In genomic region chr10:51000164-51000563, GRCh38 we compare ENCODE assay signal across 19 cellular contexts.
DNase-seq lines count a peak whose midpoint lies in the region; ATAC-seq and TF ChIP-seq lines count a peak whose summit lies in the region.
"Had no signal": no experiment of that assay in that cellular context is flagged by ENCODE, and none has a peak within 500 bp of the region (broad histone marks: within the 10 kb centered on the region; RNA-seq: fewer than 3 reads in every experiment).

No MANE protein-coding gene starts in this region.

- H3K9me3 ChIP-seq in PC-3 (ENCODE audit: low read length) = no peaks in the 10 kb centered on the region
- no peaks in the 10 kb centered on the region for H3K9me3 ChIP-seq in fibroblast of lung (ENCODE audit: control insufficient read depth, insufficient read depth, low read depth, low read length)
- H3K9me3 ChIP-seq: ovary, thyroid gland had no signal

- no peaks in the 10 kb centered on the region for H3K9me2 ChIP-seq in PC-3 (replicated peaks; ENCODE audit: low read length)

- H3K9ac ChIP-seq in PC-3 (ENCODE audit: low read length) (no peak overlapping the region), fibroblast of lung (ENCODE audit: insufficient read depth, low read length) (peak overlapping the region; percentile 49)
- H3K9ac ChIP-seq: KMS-11 had no signal

- no peaks in the 10 kb centered on the region for H3F3A ChIP-seq in PC-3 (ENCODE audit: low read length, unreplicated experiment)

- H3K27ac ChIP-seq in PC-3 (ENCODE audit: low read length) (no peak overlapping the region), fibroblast of lung (ENCODE audit: insufficient read depth, low read length) (peak overlapping the region; percentile 73)
- H3K27ac ChIP-seq: KMS-11, ovary had no signal

- H3K4me2 ChIP-seq in PC-3 (ENCODE audit: low read length) (no peak overlapping the region), fibroblast of lung (ENCODE audit: extremely low read depth, insufficient read depth, low read length) (peak overlapping the region; percentile 36)
- H3K4me2 ChIP-seq: KMS-11 had no signal

- DNase-seq in EH (ENCODE audit: low read depth) (peak; percentile 88), PC-3 (peak; percentile 42), fibroblast of lung (ENCODE audit: low read depth in 2 of 2) (peak; percentile 49 to 87), skeletal muscle cell (ENCODE audit: low read depth) (peak; percentile 89)
- no peak for DNase-seq in NK-92 treated with Interleukin-12 subunit alpha and Interleukin-12 subunit beta, amount 100 ng/mL, for 24 hours (lab: John Stamatoyannopoulos, UW)
- DNase-seq: activated CD4-positive, CD25-positive, alpha-beta regulatory T cell; activated effector memory CD4-positive, alpha-beta T cell treated with anti-CD3 and anti-CD28 coated beads, Interleukin-2, amount 50 U/mL, for 16 hours; anterior cingulate cortex; DND-41; GOT3; hypothalamus; NCI-H1417; NCI-H2227 treated with DMSO at 0.1 percent for 48 hours; ovary; stimulated activated CD4-positive, alpha-beta T cell treated with anti-CD3 and anti-CD28 coated beads, Interleukin-4, amount 100 ng/mL, for 4 hours; thyroid gland had no signal

- H3K4me3 ChIP-seq in PC-3 (ENCODE audit: low read length) = no peak overlapping the region
- H3K4me3 ChIP-seq in fibroblast of lung (replicated peaks in 1 of 4; ENCODE audit: control extremely low read depth in 1 of 4, insufficient read depth in 1 of 4, low read depth in 3 of 4, low read length in 4 of 4) = no peak overlapping the region
- no peak overlapping the region for H3K4me3 ChIP-seq in skeletal muscle cell (ENCODE audit: low read depth, low read length)
- H3K4me3 ChIP-seq: ovary, thyroid gland had no signal

- H3K36me3 ChIP-seq in PC-3 (ENCODE audit: low read depth, low read length) = no peaks in the 10 kb centered on the region
- no peaks in the 10 kb centered on the region for H3K36me3 ChIP-seq in fibroblast of lung (ENCODE audit: control insufficient read depth, insufficient read depth, low read length)
- H3K36me3 ChIP-seq: ovary, thyroid gland had no signal

- H3K4me1 ChIP-seq in PC-3 (ENCODE audit: insufficient read depth, low read length) (no peaks in the 10 kb centered on the region), fibroblast of lung (ENCODE audit: control insufficient read depth, extremely low read depth, insufficient read depth, low read length) (peaks cover 18% of the 10 kb centered on the region)
- H3K4me1 ChIP-seq: thyroid gland had no signal

- TF ChIP-seq CTCF in PC-3 (conservative IDR thresholded peaks at IDR 0.05; ENCODE audit: low read depth, low read length) = no peak
- no peak for TF ChIP-seq CTCF in fibroblast of lung (conservative IDR thresholded peaks at IDR 0.05 in 1 of 2, IDR thresholded peaks at IDR 0.05 in 1 of 2; ENCODE audit: low read depth in 1 of 2, low read length in 2 of 2)

- H4K20me1 ChIP-seq in PC-3 (ENCODE audit: low read length) (no peaks in the 10 kb centered on the region), fibroblast of lung (ENCODE audit: control insufficient read depth, extremely low read depth, insufficient read depth, low read length) (no peaks in the 10 kb centered on the region)

- POLR2A ChIA-PET in PC-3 (lab: Charles Lee; ENCODE audit: unreplicated experiment) = no interaction called here

- H2AFZ ChIP-seq in PC-3 (ENCODE audit: low read length) = no peak overlapping the region
- H2AFZ ChIP-seq in fibroblast of lung (ENCODE audit: low read length) = no peak overlapping the region

- H3K27me3 ChIP-seq in PC-3 (ENCODE audit: low read length) (peaks cover 73% of the 10 kb centered on the region), fibroblast of lung (ENCODE audit: control insufficient read depth, insufficient read depth, low read length) (no peaks in the 10 kb centered on the region)
- H3K27me3 ChIP-seq: ovary, thyroid gland had no signal

- H3K79me2 ChIP-seq in PC-3 (ENCODE audit: low read length) (no peaks in the 10 kb centered on the region), fibroblast of lung (ENCODE audit: control insufficient read depth, insufficient read depth, low read length) (peaks cover 43% of the 10 kb centered on the region)

- CTCF ChIA-PET in PC-3 (lab: Charles Lee) = no interaction called here

- ATAC-seq in PC-3 (no peak), GM19023 (IDR thresholded peaks at IDR 0.05; ENCODE audit: unreplicated experiment) (no peak), HG03045 (IDR thresholded peaks at IDR 0.05; ENCODE audit: unreplicated experiment) (no peak)

- intact Hi-C loops in PC-3 (cut with micrococcal nuclease) = loop anchor here (2.0 to 10.0 kb wide), 9 partner anchors 49 to 1877 kb away; no protein-coding TSS in a partner anchor

- BruUV-seq in PC-3 (replicated peaks; lab: Mats Ljungman, UMichigan) = no TSS peak
